ENCODE assay signal across 8 cellular contexts in the genomic region with DNA sequence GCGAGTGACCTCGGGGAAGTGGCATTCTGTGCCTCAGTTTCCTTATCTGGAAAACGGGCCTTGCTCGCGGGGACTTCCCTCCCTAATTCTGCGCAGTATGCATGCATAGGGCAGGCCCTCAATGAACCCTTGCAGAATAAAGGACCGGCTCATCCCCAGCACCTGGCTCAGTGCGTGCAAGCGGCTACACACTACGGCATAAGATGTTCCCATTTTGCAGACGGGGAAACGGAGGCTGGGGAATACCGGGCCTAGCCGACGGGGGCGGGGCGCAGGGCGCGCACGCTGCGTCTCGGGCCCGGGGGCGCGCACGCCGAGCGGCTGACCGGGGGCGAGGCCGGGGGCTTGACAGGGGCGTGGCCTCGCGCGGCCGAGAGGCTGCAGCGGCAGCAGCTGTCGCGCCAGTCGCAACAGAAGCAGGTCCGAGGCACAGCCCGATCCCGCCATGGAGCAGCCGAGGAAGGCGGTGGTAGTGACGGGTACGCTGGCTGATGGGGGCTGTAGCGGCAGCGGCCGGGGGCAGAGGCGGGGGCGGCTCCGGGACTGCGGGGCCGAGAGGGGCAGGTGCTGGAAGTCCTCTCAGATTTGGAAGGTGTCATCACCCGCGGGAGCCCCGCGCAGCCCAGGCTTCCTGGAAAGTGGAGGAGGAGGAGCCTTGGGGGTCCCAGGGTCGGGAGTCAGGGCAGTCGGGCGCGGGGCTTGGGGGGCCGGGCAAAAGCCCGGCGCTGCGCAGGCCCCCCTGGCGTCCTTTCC. TPM values are rescaled to one million over a fixed set of nuclear protein-coding genes. Genes with fewer than 3 reads are reported as not detected.
A peak's percentile ranks its signal among the peaks of the same experiment; 100 is the strongest.
DNase-seq lines count a peak whose midpoint lies in the region; ATAC-seq and TF ChIP-seq lines count a peak whose summit lies in the region.

A gene with protein sequence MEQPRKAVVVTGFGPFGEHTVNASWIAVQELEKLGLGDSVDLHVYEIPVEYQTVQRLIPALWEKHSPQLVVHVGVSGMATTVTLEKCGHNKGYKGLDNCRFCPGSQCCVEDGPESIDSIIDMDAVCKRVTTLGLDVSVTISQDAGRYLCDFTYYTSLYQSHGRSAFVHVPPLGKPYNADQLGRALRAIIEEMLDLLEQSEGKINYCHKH (plus strand): TSS at position 362 of the 753 bp plus-strand sequence. CDS start 84 bp downstream, at position 446.

- H3K9me3 Mint-ChIP-seq in activated CD4-positive, alpha-beta T cell treated with anti-CD3 and anti-CD28 coated beads for 36 hours (ENCODE audit: low read depth): no peaks in the 10 kb centered on the region

- H3K27me3 ChIP-seq in colonic mucosa (no peaks in the 10 kb centered on the region), left lung (no peaks in the 10 kb centered on the region)

- CTCF ChIA-PET in activated CD4-positive, alpha-beta T cell treated with anti-CD3 and anti-CD28 coated beads for 36 hours (lab: Charles Lee): interaction anchor here (1.0 to 4.3 kb wide), 6 partner anchors 12 to 62 kb away, joined by 3 to 47 read pairs (median 8); partner anchors contain the start of gene LSM4

- POLR2A ChIA-PET in activated CD4-positive, alpha-beta T cell treated with anti-CD3 and anti-CD28 coated beads for 36 hours (lab: Charles Lee): interaction anchor here (1.4 to 3.0 kb wide), 3 partner anchors 12 to 61 kb away, joined by 4 to 16 read pairs (median 4); no protein-coding TSS in a partner anchor

- ATAC-seq in activated CD4-positive, alpha-beta T cell treated with anti-CD3 and anti-CD28 coated beads for 36 hours: peak; percentile 53
- peak; percentile 94 for ATAC-seq in left lung

- peaks cover 19% of the 10 kb centered on the region for H3K4me1 Mint-ChIP-seq in activated CD4-positive, alpha-beta T cell treated with anti-CD3 and anti-CD28 coated beads for 36 hours

- intact Hi-C loops in activated CD4-positive, alpha-beta T cell treated with anti-CD3 and anti-CD28 coated beads for 36 hours (cut with DNase I, micrococcal nuclease): loop anchor here in 1 of 2 experiments (1.0 to 5.0 kb wide), 4 partner anchors 12 to 492 kb away; partner anchors contain the start of genes RAB3A and UPF1
- intact Hi-C loops in colonic mucosa (cut with DNase I) (no loop called here), left lung (cut with DNase I) (loop anchor here in 1 of 2 donors (10.0 kb wide), 1 partner anchor 64 kb away; no protein-coding TSS in a partner anchor)

- H3K4me1 ChIP-seq in colonic mucosa (no peaks in the 10 kb centered on the region), left lung (peaks cover 6 to 29% of the 10 kb centered on the region in 2 donors)

- no peaks in the 10 kb centered on the region for H3K27me3 Mint-ChIP-seq in activated CD4-positive, alpha-beta T cell treated with anti-CD3 and anti-CD28 coated beads for 36 hours

- H3K4me3 ChIP-seq in colonic mucosa (peak within 1 kb of the TSS; percentile 98), left lung (peak within 1 kb of the TSS; percentile 91 to 96)

- H3K27ac ChIP-seq in colonic mucosa: peak within 1 kb of the TSS; percentile 89
- H3K27ac ChIP-seq in left lung: peak within 1 kb of the TSS; percentile 60 to 81

- no peaks in the 10 kb centered on the region for H3K36me3 Mint-ChIP-seq in activated CD4-positive, alpha-beta T cell treated with anti-CD3 and anti-CD28 coated beads for 36 hours (ENCODE audit: low read depth)

- H3K36me3 ChIP-seq in colonic mucosa (no peaks in the 10 kb centered on the region), left lung (peaks cover 0 to 21% of the 10 kb centered on the region in 2 donors)

- peak within 1 kb of the TSS; percentile 69 for H3K4me3 Mint-ChIP-seq in activated CD4-positive, alpha-beta T cell treated with anti-CD3 and anti-CD28 coated beads for 36 hours

- no peak for TF ChIP-seq CTCF in GM20000 (IDR thresholded peaks at IDR 0.05; ENCODE audit: extremely low read depth, missing control alignments)
- TF ChIP-seq CTCF in colonic mucosa (IDR thresholded peaks at IDR 0.05): no peak
- no peak for TF ChIP-seq CTCF in left lung (IDR thresholded peaks at IDR 0.05)

- H3K9me3 ChIP-seq in colonic mucosa: no peaks in the 10 kb centered on the region
- H3K9me3 ChIP-seq in left lung: no peaks in the 10 kb centered on the region

- H3K9ac ChIP-seq in colonic mucosa (ENCODE audit: low read depth in 2 of 2, low read length in 2 of 2): peak within 1 kb of the TSS; percentile 85 to 96

- H3K27ac Mint-ChIP-seq in activated CD4-positive, alpha-beta T cell treated with anti-CD3 and anti-CD28 coated beads for 36 hours: peak within 1 kb of the TSS; percentile 93

- DNase-seq in CD1c-positive myeloid dendritic cell (ENCODE audit: extremely low spot score): peak; percentile 72
- DNase-seq in GM20000 (ENCODE audit: low spot score): peak; percentile 92
- peak; percentile 57 for DNase-seq in NCI-H1105 treated with DMSO at 0.1 percent for 48 hours (lab: John Stamatoyannopoulos, UW)
- DNase-seq in activated CD4-positive, alpha-beta T cell treated with anti-CD3 and anti-CD28 coated beads for 36 hours: peak; percentile 78
- peak; percentile 83 for DNase-seq in colonic mucosa
- peak; percentile 75 to 92 for DNase-seq in left lung
- peak; percentile 47 to 65 for DNase-seq in stimulated activated CD4-positive, alpha-beta T cell treated with anti-CD3 and anti-CD28 coated beads, Interleukin-1b, Interleukin-23, amount 100 ng/mL, for 4 hours (ENCODE audit: low read depth in 2 of 2)
- DNase-seq in NCI-H187 treated with DMSO at 0.1 percent for 48 hours (lab: John Stamatoyannopoulos, UW): no peak

RNA-seq across cellular contexts. Expression of the gene that starts here (rescaled TPM):
- total RNA-seq in activated CD4-positive, alpha-beta T cell treated with anti-CD3 and anti-CD28 coated beads for 36 hours: 10 to 100 TPM; 20.0 to 20.9 TPM
- total RNA-seq in colonic mucosa: 10 to 100 TPM; 62.6 to 99.0 TPM
- total RNA-seq in left lung: 10 to 100 TPM; 36.7 to 39.5 TPM
